17 cellular contexts compared by ENCODE assay signal in the genomic region with DNA sequence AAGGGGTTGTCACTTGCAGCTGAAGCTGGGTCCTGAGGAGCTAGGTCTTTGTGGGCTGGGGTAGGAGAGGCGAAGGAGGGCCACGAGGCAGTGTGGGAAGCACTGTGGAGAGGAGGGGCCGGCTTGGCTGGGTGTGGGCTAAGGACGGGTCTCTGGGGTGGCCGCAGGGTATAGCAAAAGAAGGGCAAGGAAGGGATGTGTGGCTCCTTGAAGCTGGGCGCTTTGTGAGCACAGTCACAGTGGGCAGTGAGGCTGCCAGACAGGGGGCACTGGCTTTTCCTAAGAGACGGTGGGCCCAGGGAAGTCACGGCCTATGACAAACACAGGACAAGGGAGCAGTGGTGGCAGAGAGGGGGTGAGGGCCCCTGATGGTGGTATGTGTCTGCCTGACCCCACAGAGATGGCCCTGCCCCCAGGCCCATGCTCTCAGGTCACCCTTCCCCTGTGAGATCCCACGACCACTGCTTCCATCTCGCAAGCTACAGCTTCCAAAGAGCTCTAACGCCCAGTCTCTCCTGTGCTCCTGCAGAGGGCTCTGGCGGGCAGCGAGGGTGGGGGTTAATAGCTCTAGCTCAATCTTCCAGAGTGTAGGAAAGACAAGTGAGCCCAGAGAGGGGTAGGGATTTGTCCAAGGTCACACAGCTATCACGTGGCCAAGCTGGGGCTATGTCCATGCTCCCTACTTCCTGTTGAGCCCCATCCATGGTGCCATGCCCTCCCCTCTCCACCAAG. TPM values are rescaled to one million over a fixed set of nuclear protein-coding genes. Genes with fewer than 3 reads are reported as not detected.
DNase-seq lines count a peak whose midpoint lies in the region; ATAC-seq and TF ChIP-seq lines count a peak whose summit lies in the region.
"Had no signal": no experiment of that assay in that cellular context is flagged by ENCODE, and none has a peak within 500 bp of the region (broad histone marks: within the 10 kb centered on the region; RNA-seq: fewer than 3 reads in every experiment).

No MANE protein-coding gene starts in this region.

- intact Hi-C loops in tibial artery (cut with DNase I; ENCODE audit: low total_unique reads) = loop anchor here (2.0 kb wide), 1 partner anchor 34 kb away; no protein-coding TSS in a partner anchor

- peaks cover 7% of the 10 kb centered on the region for H3K4me1 Mint-ChIP-seq in endodermal cell
- H3K4me1 Mint-ChIP-seq in neural crest cell = peaks cover 15% of the 10 kb centered on the region
- no peaks in the 10 kb centered on the region for H3K4me1 Mint-ChIP-seq in stimulated activated memory B cell treated with anti-CD40 and anti-IgM and Interleukin-4, amounts not matched to agents 10 μg/mL and 1 μg/mL and 100 μg/mL, for 72 hours
- H3K4me1 Mint-ChIP-seq: memory B cell had no signal

- no peak for TF ChIP-seq CTCF in endodermal cell (conservative IDR thresholded peaks at IDR 0.05)
- no peak for TF ChIP-seq CTCF in neural crest cell (conservative IDR thresholded peaks at IDR 0.05)
- no peak for TF ChIP-seq CTCF in tibial artery (IDR thresholded peaks at IDR 0.05)
- no peak for TF ChIP-seq CTCF in omental fat pad (IDR thresholded peaks at IDR 0.05)

- 85 to 94% methylated on average over 2 to 14 of the region's 14 CpGs for WGBS in endodermal cell (ENCODE audit: insufficient coverage in 1 of 2, insufficient read length in 1 of 2), 2 experiments

- no peaks in the 10 kb centered on the region for H3K9me3 ChIP-seq in endodermal cell (ENCODE audit: control insufficient read depth, low read length)
- H3K9me3 ChIP-seq in tibial artery = no peaks in the 10 kb centered on the region

- H3K27me3 Mint-ChIP-seq in endodermal cell (ENCODE audit: insufficient read depth) (no peaks in the 10 kb centered on the region), neural crest cell (ENCODE audit: low read depth) (no peaks in the 10 kb centered on the region)
- peaks cover 23% of the 10 kb centered on the region for H3K27me3 Mint-ChIP-seq in stimulated activated memory B cell treated with anti-CD40 and anti-IgM and Interleukin-4, amounts not matched to agents 10 μg/mL and 1 μg/mL and 100 μg/mL, for 72 hours

- H3K4me3 ChIP-seq in endodermal cell (ENCODE audit: low read length) = no peak overlapping the region
- no peak overlapping the region for H3K4me3 ChIP-seq in tibial artery

- H3K4me1 ChIP-seq in endodermal cell (ENCODE audit: control insufficient read depth, insufficient read depth, low read length) = no peaks in the 10 kb centered on the region
- H3K4me1 ChIP-seq in tibial artery = peaks cover 0 to 57% (median 48%) of the 10 kb centered on the region in 4 donors

- H3K9me3 Mint-ChIP-seq in endodermal cell (no peaks in the 10 kb centered on the region), neural crest cell (no peaks in the 10 kb centered on the region)
- H3K9me3 Mint-ChIP-seq in stimulated activated memory B cell treated with anti-CD40 and anti-IgM and Interleukin-4, amounts not matched to agents 10 μg/mL and 1 μg/mL and 100 μg/mL, for 72 hours = no peaks in the 10 kb centered on the region
- H3K9me3 Mint-ChIP-seq: activated naive CD4-positive, alpha-beta T cell treated with anti-CD3 and anti-CD28 coated beads, Interleukin-2, amount 50 U/mL, for 72 hours; CD8-positive, alpha-beta T cell; memory B cell had no signal

- H3K27ac ChIP-seq in endodermal cell (ENCODE audit: low read depth, low read length) (no peak overlapping the region), tibial artery (peak overlapping the region; percentile 83 to 88)
- H3K27ac ChIP-seq: 22Rv1 had no signal

- DNase-seq in DMS 273 (lab: John Stamatoyannopoulos, UW; ENCODE audit: unreplicated experiment) (peak; percentile 43), DMS 273 treated with DMSO at 0.1 percent for 48 hours (lab: John Stamatoyannopoulos, UW) (no peak), endodermal cell (no peak), neural crest cell (ENCODE audit: low read depth, low spot score) (no peak), tibial artery (no peak), omental fat pad (ENCODE audit: low spot score) (no peak)
- DNase-seq: activated CD8-positive, alpha-beta memory T cell treated with anti-CD3 and anti-CD28 coated beads, Interleukin-2, amount 50 U/mL, for 4 hours; CD8-positive, alpha-beta T cell; NCI-H187; NCI-H526 had no signal

- H3K4me3 Mint-ChIP-seq in endodermal cell = no peak overlapping the region
- H3K4me3 Mint-ChIP-seq in neural crest cell = no peak overlapping the region
- H3K4me3 Mint-ChIP-seq in stimulated activated memory B cell treated with anti-CD40 and anti-IgM and Interleukin-4, amounts not matched to agents 10 μg/mL and 1 μg/mL and 100 μg/mL, for 72 hours = no peak overlapping the region
- H3K4me3 Mint-ChIP-seq: CD8-positive, alpha-beta T cell; memory B cell had no signal

- H3K27ac Mint-ChIP-seq in endodermal cell = peak overlapping the region; percentile 56
- peak overlapping the region; percentile 88 for H3K27ac Mint-ChIP-seq in neural crest cell (ENCODE audit: unreplicated experiment)
- H3K27ac Mint-ChIP-seq in stimulated activated memory B cell treated with anti-CD40 and anti-IgM and Interleukin-4, amounts not matched to agents 10 μg/mL and 1 μg/mL and 100 μg/mL, for 72 hours = no peak overlapping the region
- H3K27ac Mint-ChIP-seq: CD8-positive, alpha-beta T cell; memory B cell had no signal

- no peak for ATAC-seq in stimulated activated memory B cell treated with anti-CD40 and anti-IgM and Interleukin-4, amounts not matched to agents 10 μg/mL and 1 μg/mL and 100 μg/mL, for 72 hours
- ATAC-seq in omental fat pad (ENCODE audit: low FRiP score) = no peak
- ATAC-seq in HG02840 (IDR thresholded peaks at IDR 0.05; ENCODE audit: low FRiP score, unreplicated experiment) = no peak
- ATAC-seq: activated naive CD4-positive, alpha-beta T cell treated with anti-CD3 and anti-CD28 coated beads, Interleukin-2, amount 50 U/mL, for 72 hours; CD8-positive, alpha-beta T cell had no signal

- no peaks in the 10 kb centered on the region for H3K27me3 ChIP-seq in endodermal cell (ENCODE audit: control insufficient read depth, insufficient read depth, low read length, poor library complexity, severe bottlenecking)
- H3K27me3 ChIP-seq in tibial artery = no peaks in the 10 kb centered on the region

- no peak overlapping the region for H3K9ac ChIP-seq in endodermal cell (ENCODE audit: extremely low read depth, low read length, poor library complexity, severe bottlenecking)

- H3K36me3 ChIP-seq in endodermal cell (ENCODE audit: control insufficient read depth, insufficient read depth, low read length) = no peaks in the 10 kb centered on the region
- H3K36me3 ChIP-seq in tibial artery = no peaks in the 10 kb centered on the region

- H3K36me3 Mint-ChIP-seq in endodermal cell (ENCODE audit: low read depth) (no peaks in the 10 kb centered on the region), neural crest cell (ENCODE audit: low read depth) (no peaks in the 10 kb centered on the region)
- no peaks in the 10 kb centered on the region for H3K36me3 Mint-ChIP-seq in stimulated activated memory B cell treated with anti-CD40 and anti-IgM and Interleukin-4, amounts not matched to agents 10 μg/mL and 1 μg/mL and 100 μg/mL, for 72 hours
- H3K36me3 Mint-ChIP-seq: activated naive CD4-positive, alpha-beta T cell treated with anti-CD3 and anti-CD28 coated beads, Interleukin-2, amount 50 U/mL, for 72 hours; CD8-positive, alpha-beta T cell; memory B cell had no signal

RNA-seq across cellular contexts. Expression of a gene that starts 32.4 kb away (rescaled TPM):
- total RNA-seq in endodermal cell = not detected
- 1.9 TPM for polyA plus RNA-seq in endodermal cell (2013, experiment 1 of 2)
- 1.7 TPM for polyA plus RNA-seq in endodermal cell (2013, experiment 2 of 2)
- 0.58 and 0.68 TPM in 2 replicates for total RNA-seq in neural crest cell
- 1 to 10 TPM; 1.6 to 7.7 (median 3.5) TPM for total RNA-seq in omental fat pad
- total RNA-seq: activated naive CD4-positive, alpha-beta T cell treated with anti-CD3 and anti-CD28 coated beads, Interleukin-2, amount 50 U/mL, for 72 hours; CD8-positive, alpha-beta T cell; G401; SK-MEL-5 had no signal

RNA-seq across cellular contexts. Expression of a gene that starts 39.1 kb away (rescaled TPM):
- total RNA-seq in endodermal cell (10 to 100 TPM; 23.3 to 24.8 TPM), neural crest cell (28.9 and 30.6 TPM in 2 replicates), omental fat pad (10 to 100 TPM; 43.0 to 84.9 (median 57.7) TPM)
- polyA plus RNA-seq in endodermal cell (2013, experiment 1 of 2) = 13.4 TPM
- polyA plus RNA-seq in endodermal cell (2013, experiment 2 of 2) = 12.8 TPM
